Comparison of ENCODE assay signal across 1 cellular context in genomic region chr2:201118121-201118956, GRCh38.
TF ChIP-seq lines count a peak whose summit lies in the region.

No MANE protein-coding gene starts in this region.

TF ChIP-seq in K562, 482 proteins besides CTCF, POLR2A, EP300 and RAD21 (continued from another document and continues in another):
- TF ChIP-seq ZNF398 (CRISPR knock-in tag; IDR thresholded peaks at IDR 0.05) (no peak), RAD51 (IDR thresholded peaks at IDR 0.05; ENCODE audit: borderline replicate concordance, low read depth) (peak; percentile 14; the same call in 1 of the 2 replicates), GATAD2A (IDR thresholded peaks at IDR 0.05) (no peak), ZNF696 (CRISPR knock-in tag; conservative IDR thresholded peaks at IDR 0.05) (no peak), SAFB (IDR thresholded peaks at IDR 0.05; ENCODE audit: borderline replicate concordance, low read depth, low read length) (peak; percentile 90), PTRF (tag; IDR thresholded peaks at IDR 0.05) (no peak), RBM15 (IDR thresholded peaks at IDR 0.05; ENCODE audit: insufficient read depth, low read length) (no peak), ZNF764 (CRISPR knock-in tag; IDR thresholded peaks at IDR 0.05; ENCODE audit: low read depth) (no peak), ZNF707 (CRISPR knock-in tag; conservative IDR thresholded peaks at IDR 0.05) (no peak), ZNF274 (IDR thresholded peaks at IDR 0.05; ENCODE audit: borderline replicate concordance, low read depth, low read length) (no peak), ZNF395 (CRISPR knock-in tag; IDR thresholded peaks at IDR 0.05) (peak; percentile 25; the same call in 1 of the 2 replicates), SMC3 (conservative IDR thresholded peaks at IDR 0.05; ENCODE audit: insufficient read depth, low read depth, low read length) (no peak; the same call in 1 of the 2 replicates), ZNF449 (CRISPR knock-in tag; IDR thresholded peaks at IDR 0.05) (no peak), TCF7 (IDR thresholded peaks at IDR 0.05; ENCODE audit: borderline replicate concordance) (no peak), HDAC8 (tag; IDR thresholded peaks at IDR 0.05) (no peak), DNMT1 (IDR thresholded peaks at IDR 0.05) (no peak), RHOXF2B (CRISPR knock-in tag; conservative IDR thresholded peaks at IDR 0.05) (no peak), RERE (CRISPR knock-in tag; IDR thresholded peaks at IDR 0.05; ENCODE audit: borderline replicate concordance) (no peak), YBX1 (IDR thresholded peaks at IDR 0.05) (no peak), TCFL5 (CRISPR knock-in tag; conservative IDR thresholded peaks at IDR 0.05) (no peak), CREBBP (IDR thresholded peaks at IDR 0.05; ENCODE audit: low read depth, low read length) (no peak), ZZZ3 (IDR thresholded peaks at IDR 0.05) (no peak), HBP1 (CRISPR knock-in tag; IDR thresholded peaks at IDR 0.05) (no peak), CCNT2 (IDR thresholded peaks at IDR 0.05; ENCODE audit: borderline replicate concordance, extremely low read depth, insufficient read length, low read depth, low read length) (peak; percentile 70), HNRNPK (IDR thresholded peaks at IDR 0.05; ENCODE audit: low read depth, low read length, poor library complexity, severe bottlenecking) (no peak), ZBTB33 (CRISPR knock-in tag; IDR thresholded peaks at IDR 0.05) (no peak), DDX20 (tag; IDR thresholded peaks at IDR 0.05; ENCODE audit: low read depth) (no peak), RBFOX2 (IDR thresholded peaks at IDR 0.05; ENCODE audit: low read depth, low read length) (peak; percentile 81), ETV6 (IDR thresholded peaks at IDR 0.05; ENCODE audit: borderline replicate concordance in 1 of 2, low read depth in 2 of 2, low read length in 1 of 2) (no peak), ETV6 (CRISPR knock-in tag; IDR thresholded peaks at IDR 0.05; ENCODE audit: borderline replicate concordance) (no peak), SIX5 (IDR thresholded peaks at IDR 0.05; ENCODE audit: borderline replicate concordance in 1 of 2, insufficient read depth in 1 of 2, low read depth in 1 of 2, low read length in 2 of 2) (no peak), STAG1 (CRISPR knock-in tag; IDR thresholded peaks at IDR 0.05; ENCODE audit: borderline replicate concordance) (no peak), PURB (CRISPR knock-in tag; IDR thresholded peaks at IDR 0.05; ENCODE audit: low read depth) (no peak), BCLAF1 (IDR thresholded peaks at IDR 0.05; ENCODE audit: borderline replicate concordance in 1 of 2, control insufficient read depth in 1 of 2, low read depth in 2 of 2, low read length in 1 of 2) (no peak), RBM39 (optimal IDR thresholded peaks at IDR 0.05; ENCODE audit: low read depth, low read length) (no peak), RB1 (IDR thresholded peaks at IDR 0.05; ENCODE audit: low read depth) (no peak), NFXL1 (CRISPR knock-in tag; IDR thresholded peaks at IDR 0.05) (no peak), DEAF1 (CRISPR knock-in tag; IDR thresholded peaks at IDR 0.05) (no peak), DLX4 (CRISPR knock-in tag; IDR thresholded peaks at IDR 0.05) (no peak), TFAP4 (CRISPR knock-in tag; IDR thresholded peaks at IDR 0.05; ENCODE audit: borderline replicate concordance) (peak; percentile 82; the same call in 1 of the 2 replicates), ZNF133 (CRISPR knock-in tag; IDR thresholded peaks at IDR 0.05) (no peak), POLR2AphosphoS2 (IDR thresholded peaks at IDR 0.05; ENCODE audit: low read length) (no peak), HDGF (IDR thresholded peaks at IDR 0.05) (no peak), NR1H2 (CRISPR knock-in tag; IDR thresholded peaks at IDR 0.05) (no peak), KLF16 (IDR thresholded peaks at IDR 0.05) (peak; percentile 11; the same call in 1 of the 2 replicates), ZNF146 (CRISPR knock-in tag; IDR thresholded peaks at IDR 0.05; ENCODE audit: unreplicated experiment) (no peak)
